In the genomic region with DNA sequence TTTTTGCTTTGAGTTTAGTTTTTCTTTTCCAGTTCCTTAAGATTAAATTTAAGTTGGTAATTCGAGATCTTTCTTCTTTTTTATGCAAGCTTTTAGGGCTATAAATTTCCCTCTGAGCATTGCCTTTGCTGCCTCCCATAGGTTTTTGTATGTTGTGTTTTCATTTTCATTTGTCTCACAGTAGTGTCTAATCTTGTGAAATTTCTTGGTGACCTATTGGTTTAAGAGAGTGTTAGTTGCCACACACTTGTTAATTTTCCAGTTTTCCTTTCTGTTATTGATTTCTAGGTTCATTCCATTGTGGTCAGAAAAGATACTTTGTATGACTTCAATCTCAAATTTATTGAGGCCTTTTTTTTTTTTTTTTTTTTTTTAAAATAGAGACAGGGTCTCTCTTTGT, we compare ENCODE assay signal across 2 cellular contexts.
A peak's percentile ranks its signal among the peaks of the same experiment; 100 is the strongest.
TF ChIP-seq lines count a peak whose summit lies in the region.

No MANE protein-coding gene starts in this region.

TF ChIP-seq in HEK293, 187 proteins besides CTCF, POLR2A, EP300 and RAD21:
- TF ChIP-seq ZNF311 (tag by site-specific recombination; IDR thresholded peaks at IDR 0.05; ENCODE audit: borderline replicate concordance) = no peak
- TF ChIP-seq, protein P1, sequence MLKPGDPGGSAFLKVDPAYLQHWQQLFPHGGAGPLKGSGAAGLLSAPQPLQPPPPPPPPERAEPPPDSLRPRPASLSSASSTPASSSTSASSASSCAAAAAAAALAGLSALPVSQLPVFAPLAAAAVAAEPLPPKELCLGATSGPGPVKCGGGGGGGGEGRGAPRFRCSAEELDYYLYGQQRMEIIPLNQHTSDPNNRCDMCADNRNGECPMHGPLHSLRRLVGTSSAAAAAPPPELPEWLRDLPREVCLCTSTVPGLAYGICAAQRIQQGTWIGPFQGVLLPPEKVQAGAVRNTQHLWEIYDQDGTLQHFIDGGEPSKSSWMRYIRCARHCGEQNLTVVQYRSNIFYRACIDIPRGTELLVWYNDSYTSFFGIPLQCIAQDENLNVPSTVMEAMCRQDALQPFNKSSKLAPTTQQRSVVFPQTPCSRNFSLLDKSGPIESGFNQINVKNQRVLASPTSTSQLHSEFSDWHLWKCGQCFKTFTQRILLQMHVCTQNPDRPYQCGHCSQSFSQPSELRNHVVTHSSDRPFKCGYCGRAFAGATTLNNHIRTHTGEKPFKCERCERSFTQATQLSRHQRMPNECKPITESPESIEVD (tag by site-specific recombination; IDR thresholded peaks at IDR 0.05) = peak; percentile 61

TF ChIP-seq in GM12878, 131 proteins besides CTCF, POLR2A, EP300 and RAD21:
- TF ChIP-seq SUPT20H (IDR thresholded peaks at IDR 0.05; ENCODE audit: borderline replicate concordance, control insufficient read depth, low read depth, low read length) = no peak
- TF ChIP-seq DPF2 (IDR thresholded peaks at IDR 0.05) = no peak
- no peak for TF ChIP-seq ZBTB33 (IDR thresholded peaks at IDR 0.05)
- TF ChIP-seq SIN3A (IDR thresholded peaks at IDR 0.05; ENCODE audit: low read depth, low read length) = no peak
- TF ChIP-seq, protein P2, sequence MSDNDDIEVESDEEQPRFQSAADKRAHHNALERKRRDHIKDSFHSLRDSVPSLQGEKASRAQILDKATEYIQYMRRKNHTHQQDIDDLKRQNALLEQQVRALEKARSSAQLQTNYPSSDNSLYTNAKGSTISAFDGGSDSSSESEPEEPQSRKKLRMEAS (IDR thresholded peaks at IDR 0.05; ENCODE audit: low read depth, low read length) = no peak
- TF ChIP-seq PAX5 (IDR thresholded peaks at IDR 0.05; ENCODE audit: borderline replicate concordance, low read depth, low read length) = no peak
- TF ChIP-seq BCL11A (IDR thresholded peaks at IDR 0.05; ENCODE audit: low read depth, low read length) = no peak
- TF ChIP-seq SREBF1 (IDR thresholded peaks at IDR 0.05; ENCODE audit: low read length) = no peak
- no peak for TF ChIP-seq ZBTB4 (CRISPR knock-in tag; IDR thresholded peaks at IDR 0.05)
- TF ChIP-seq IRF4 (IDR thresholded peaks at IDR 0.05; ENCODE audit: low read depth, low read length) = no peak
- TF ChIP-seq TCF12 (IDR thresholded peaks at IDR 0.05; ENCODE audit: low read depth, low read length) = no peak
- TF ChIP-seq ZNF384 (IDR thresholded peaks at IDR 0.05; ENCODE audit: borderline replicate concordance, low read depth, low read length) = no peak
- no peak for TF ChIP-seq CBX5 (IDR thresholded peaks at IDR 0.05; ENCODE audit: low read depth)
- no peak for TF ChIP-seq SMAD1 (IDR thresholded peaks at IDR 0.05; ENCODE audit: low read depth, partially characterized antibody)
- TF ChIP-seq KLF5 (IDR thresholded peaks at IDR 0.05; ENCODE audit: partially characterized antibody) = no peak
- no peak for TF ChIP-seq SP1 (IDR thresholded peaks at IDR 0.05; ENCODE audit: low read depth, low read length)
- no peak for TF ChIP-seq FOS (IDR thresholded peaks at IDR 0.05; ENCODE audit: borderline replicate concordance, extremely low read depth, insufficient read length)
- TF ChIP-seq YY1 (IDR thresholded peaks at IDR 0.05; ENCODE audit: low read depth, low read length) = no peak
- no peak for TF ChIP-seq NFIC (IDR thresholded peaks at IDR 0.05; ENCODE audit: low read depth, low read length)
